In the genomic region with DNA sequence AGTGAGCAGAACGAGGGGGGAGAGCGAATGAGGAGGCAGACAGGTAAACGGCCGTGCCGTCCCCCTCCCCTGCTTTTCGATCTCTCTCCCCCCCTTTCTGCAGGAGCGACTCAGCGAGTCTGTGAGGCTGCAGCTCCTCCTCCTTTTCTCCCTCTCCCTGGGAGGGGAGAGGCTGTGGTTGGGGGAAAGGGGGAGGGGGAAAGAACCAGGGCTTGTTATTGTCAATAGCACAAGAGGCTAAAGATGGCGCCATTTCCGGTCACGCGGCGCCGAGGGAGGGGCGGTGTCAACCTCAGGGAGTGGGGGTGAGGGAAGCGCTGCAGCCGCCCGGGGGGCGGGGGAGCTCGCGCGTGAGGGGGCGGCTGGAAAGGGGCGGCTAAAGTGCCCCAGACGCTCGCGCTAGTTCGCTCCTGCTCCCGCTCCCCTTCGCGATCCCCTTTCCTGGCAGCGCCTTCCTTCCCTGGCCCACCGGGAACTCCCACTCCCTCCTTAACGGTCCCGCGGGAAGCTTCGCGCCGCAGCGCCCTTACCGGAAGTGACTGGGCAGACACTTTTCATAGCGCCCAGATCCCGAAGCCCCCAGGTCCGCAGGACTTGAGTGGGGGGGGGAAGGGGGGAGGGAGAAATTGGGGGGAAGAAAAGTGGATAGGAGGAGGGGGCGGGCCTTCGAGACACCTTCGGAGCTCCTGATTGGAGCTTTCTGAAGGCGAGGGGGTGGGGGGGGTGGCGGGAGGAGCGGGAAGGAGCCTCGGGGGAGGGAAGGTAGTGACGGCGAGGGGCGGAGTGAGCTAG, we compare ENCODE assay signal across 8 cellular contexts. TPM values are rescaled to one million over a fixed set of nuclear protein-coding genes. Genes with fewer than 3 reads are reported as not detected.
DNase-seq lines count a peak whose midpoint lies in the region; ATAC-seq and TF ChIP-seq lines count a peak whose summit lies in the region.

TSS of gene CUL4B (minus strand) at position 121 of the 792 bp plus-strand sequence. CDS start 324 bp downstream, outside the sequence.

- H3K27me3 Mint-ChIP-seq in Calu3 (ENCODE audit: unreplicated experiment) = no peaks in the 10 kb centered on the region
- H3K27me3 Mint-ChIP-seq in endothelial cell (ENCODE audit: unreplicated experiment) = peaks cover 8% of the 10 kb centered on the region

- no TSS peak for BruUV-seq in Calu3 (replicated peaks; lab: Mats Ljungman, UMichigan)

- H2AFZ ChIP-seq in OCI-LY1 (ENCODE audit: low read length) = no peak within 1 kb of the TSS

- H3K27me3 ChIP-seq in OCI-LY1 (ENCODE audit: insufficient read depth, low read length) = no peaks in the 10 kb centered on the region

- H3K36me3 Mint-ChIP-seq in Calu3 (ENCODE audit: insufficient read depth, unreplicated experiment) (peaks cover 31% of the 10 kb centered on the region), endothelial cell (ENCODE audit: low read depth, unreplicated experiment) (no peaks in the 10 kb centered on the region)

- H3K4me2 ChIP-seq in OCI-LY1 (ENCODE audit: low read length) = peak within 1 kb of the TSS; percentile 81

- H3K36me3 ChIP-seq in OCI-LY1 (ENCODE audit: insufficient read depth, low read length) = peaks cover 19% of the 10 kb centered on the region

- CTCF ChIA-PET in Calu3 (lab: Charles Lee) = interaction anchor here (0.6 to 0.9 kb wide), 5 partner anchors 16 to 51 kb away, joined by 3 to 5 read pairs (median 4); partner anchors contain the start of gene MCTS1

- DNase-seq in Calu3 = peak; percentile 91
- DNase-seq in HuH-7 (ENCODE audit: low spot score) = peak; percentile 59
- peak; percentile 87 for DNase-seq in activated CD8-positive, alpha-beta memory T cell treated with anti-CD3 and anti-CD28 coated beads, Interleukin-2, amount 50 U/mL, for 48 hours
- DNase-seq in endothelial cell (ENCODE audit: low spot score) = peak; percentile 84
- DNase-seq in midbrain (lab: John Stamatoyannopoulos, UW) = peak; percentile 92
- peak; percentile 79 to 84 for DNase-seq in stimulated activated CD8-positive, alpha-beta memory T cell treated with anti-CD3 and anti-CD28 coated beads, Interleukin-15, amount 100 ng/mL, for 48 hours (ENCODE audit: low read depth in 2 of 2)

- no peaks in the 10 kb centered on the region for H4K20me1 ChIP-seq in OCI-LY1 (ENCODE audit: insufficient read depth, low read length)

- H3K4me3 Mint-ChIP-seq in Calu3 (ENCODE audit: low read depth, unreplicated experiment) (peak within 1 kb of the TSS; percentile 76), endothelial cell (ENCODE audit: unreplicated experiment) (peak within 1 kb of the TSS; percentile 95)

- H3K27ac Mint-ChIP-seq in Calu3 (ENCODE audit: unreplicated experiment) (peak within 1 kb of the TSS; percentile 58), endothelial cell (ENCODE audit: unreplicated experiment) (peak within 1 kb of the TSS; percentile 95)

- H3K4me1 Mint-ChIP-seq in Calu3 (ENCODE audit: low read depth, unreplicated experiment) (peaks cover 9% of the 10 kb centered on the region), endothelial cell (ENCODE audit: unreplicated experiment) (peaks cover 15% of the 10 kb centered on the region)

- no peaks in the 10 kb centered on the region for H3K9me3 Mint-ChIP-seq in Calu3 (ENCODE audit: low read depth, unreplicated experiment)
- H3K9me3 Mint-ChIP-seq in endothelial cell (ENCODE audit: unreplicated experiment) = no peaks in the 10 kb centered on the region

- peak within 1 kb of the TSS; percentile 75 for H3K4me3 ChIP-seq in OCI-LY1 (ENCODE audit: low read depth, low read length, poor library complexity, severe bottlenecking)

- peaks cover 19% of the 10 kb centered on the region for H3K4me1 ChIP-seq in OCI-LY1 (ENCODE audit: insufficient read depth, low read length, severe bottlenecking)

- no peaks in the 10 kb centered on the region for H3K9me2 ChIP-seq in OCI-LY1 (ENCODE audit: low read depth, low read length)

- H3K9me3 ChIP-seq in OCI-LY1 (ENCODE audit: low read length) = no peaks in the 10 kb centered on the region

- H3F3A ChIP-seq in OCI-LY1 (ENCODE audit: insufficient read depth, low read length) = no peaks in the 10 kb centered on the region; the same call in 1 of the 2 replicates

- peak within 1 kb of the TSS; percentile 88 for H3K9ac ChIP-seq in OCI-LY1 (ENCODE audit: low read length)

- H3K79me2 ChIP-seq in OCI-LY1 (ENCODE audit: insufficient read depth, low read length) = peaks cover 19% of the 10 kb centered on the region

- intact Hi-C loops in Calu3 (cut with micrococcal nuclease; ENCODE audit: unreplicated experiment) = loop anchor here (2.0 kb wide), 1 partner anchor 44 kb away; the partner anchor contains the start of gene MCTS1

- H3K27ac ChIP-seq in OCI-LY1 (ENCODE audit: low read depth, low read length, poor library complexity, severe bottlenecking) = peak within 1 kb of the TSS; percentile 89

- ATAC-seq in GM21515 (IDR thresholded peaks at IDR 0.05; ENCODE audit: unreplicated experiment) = peak; percentile 79

- TF ChIP-seq CTCF in Calu3 (IDR thresholded peaks at IDR 0.05; ENCODE audit: unreplicated experiment) = no peak
- TF ChIP-seq CTCF in OCI-LY1 (IDR thresholded peaks at IDR 0.05; ENCODE audit: low read length) = no peak
- TF ChIP-seq CTCF in endothelial cell (IDR thresholded peaks at IDR 0.05; ENCODE audit: unreplicated experiment) = no peak

RNA-seq across cellular contexts. Expression of gene CUL4B, which starts in this region (rescaled TPM):
- total RNA-seq in Calu3 (2022) (32.8 and 35.2 TPM in 2 replicates), endothelial cell (ENCODE audit: unreplicated experiment) (44.3 TPM)

Comparison
In these comparisons a context has a peak if more than half of its experiments do, and no peak if none do; other contexts are left out.
1. Peak in every context shown above with its lines: DNase-seq, ATAC-seq, H3K4me3 ChIP-seq and H3K27ac ChIP-seq.